ENCODE assay signal across 20 cellular contexts in the genomic region with DNA sequence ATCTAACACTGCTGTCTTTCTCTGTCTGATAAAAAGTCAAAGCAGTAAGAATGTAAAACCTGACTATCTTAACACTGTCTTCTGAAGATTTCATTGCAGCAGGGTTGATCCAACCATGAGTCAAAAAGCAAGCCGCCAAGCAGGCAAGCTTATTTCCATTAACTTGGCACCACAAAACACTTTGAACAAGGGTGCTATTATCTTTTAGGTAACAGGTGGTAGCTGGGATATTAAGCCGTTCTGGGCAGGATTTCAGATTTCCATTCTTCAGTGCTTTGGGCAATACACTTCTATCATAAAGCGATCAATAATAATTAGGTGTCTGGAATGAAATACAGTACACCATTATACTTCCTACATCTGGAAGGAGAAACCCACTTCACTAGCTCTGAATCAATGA.
DNase-seq lines count a peak whose midpoint lies in the region; TF ChIP-seq lines count a peak whose summit lies in the region.
"Had no signal": no experiment of that assay in that cellular context is flagged by ENCODE, and none has a peak within 500 bp of the region (broad histone marks: within the 10 kb centered on the region; RNA-seq: fewer than 3 reads in every experiment).

No MANE protein-coding gene starts in this region.

- no peak overlapping the region for H3K27ac ChIP-seq in esophagus muscularis mucosa (replicated peaks in 1 of 4)
- H3K27ac ChIP-seq: GM23248, Peyer's patch had no signal

- DNase-seq in NCI-H1048 (lab: John Stamatoyannopoulos, UW) (peak; percentile 76), NCI-H1092 treated with DMSO at 0.1 percent for 48 hours (lab: John Stamatoyannopoulos, UW) (peak; percentile 60), NCI-H524 (lab: John Stamatoyannopoulos, UW) (peak; percentile 18 to 60), esophagus muscularis mucosa (ENCODE audit: extremely low spot score) (peak; percentile 29), middle frontal gyrus (ENCODE audit: extremely low spot score, low spot score) (no peak), HUDEP-2 (lab: John Stamatoyannopoulos, UW; ENCODE audit: unreplicated experiment in 76 of 76) (no peak)
- no peak for DNase-seq in stimulated activated CD4-positive, alpha-beta T cell treated with anti-CD3 and anti-CD28 coated beads, Interleukin-4, amount 100 ng/mL, for 24 hours
- DNase-seq: ACHN; C1 segment of cervical spinal cord; CD8-positive, alpha-beta memory T cell; GM23248; HCEC 1CT; Kasumi-1; MM.1S; NCI-H1417 treated with DMSO at 0.1 percent for 48 hours; NCI-H526 treated with DMSO at 0.1 percent for 48 hours; NK-92 treated with Interleukin-12 subunit alpha and Interleukin-12 subunit beta, amount 100 ng/mL, for 24 hours; Peyer's patch; SW 1271; T-helper 2 cell had no signal

- no peak for TF ChIP-seq EP300 in esophagus muscularis mucosa (IDR thresholded peaks at IDR 0.05)

- no peak for TF ChIP-seq CTCF in esophagus muscularis mucosa (IDR thresholded peaks at IDR 0.05)

- TF ChIP-seq POLR2A in esophagus muscularis mucosa (IDR thresholded peaks at IDR 0.05; ENCODE audit: low read depth), result no peak

- H3K4me1 ChIP-seq in esophagus muscularis mucosa, result no peaks in the 10 kb centered on the region

- no peaks in the 10 kb centered on the region for H3K9me3 ChIP-seq in esophagus muscularis mucosa
- H3K9me3 ChIP-seq: Peyer's patch had no signal

- intact Hi-C loops in esophagus muscularis mucosa (cut with DNase I), result no loop called here

- H3K36me3 ChIP-seq in esophagus muscularis mucosa, result no peaks in the 10 kb centered on the region
- H3K36me3 ChIP-seq: Peyer's patch had no signal

- H3K4me3 ChIP-seq in esophagus muscularis mucosa, result no peak overlapping the region
- H3K4me3 ChIP-seq: GM23248, Peyer's patch had no signal

- H3K27me3 ChIP-seq in esophagus muscularis mucosa, result no peaks in the 10 kb centered on the region
- H3K27me3 ChIP-seq: Peyer's patch had no signal

- WGBS in esophagus muscularis mucosa, result 94% methylated on average over 3 of the region's 3 CpGs

Comparison
In these comparisons a context has a peak if more than half of its experiments do, and no peak if none do; other contexts are left out.
1. DNase-seq: peak in NCI-H1048 (single experiment), NCI-H1092 treated with DMSO at 0.1 percent for 48 hours (single experiment), NCI-H524 (2 of 2) and esophagus muscularis mucosa (single experiment); none in middle frontal gyrus (single experiment), HUDEP-2 (0 of 76) and stimulated activated CD4-positive, alpha-beta T cell treated with anti-CD3 and anti-CD28 coated beads, Interleukin-4, amount 100 ng/mL, for 24 hours (single experiment).